27 cellular contexts compared by ENCODE assay signal in the genomic region with DNA sequence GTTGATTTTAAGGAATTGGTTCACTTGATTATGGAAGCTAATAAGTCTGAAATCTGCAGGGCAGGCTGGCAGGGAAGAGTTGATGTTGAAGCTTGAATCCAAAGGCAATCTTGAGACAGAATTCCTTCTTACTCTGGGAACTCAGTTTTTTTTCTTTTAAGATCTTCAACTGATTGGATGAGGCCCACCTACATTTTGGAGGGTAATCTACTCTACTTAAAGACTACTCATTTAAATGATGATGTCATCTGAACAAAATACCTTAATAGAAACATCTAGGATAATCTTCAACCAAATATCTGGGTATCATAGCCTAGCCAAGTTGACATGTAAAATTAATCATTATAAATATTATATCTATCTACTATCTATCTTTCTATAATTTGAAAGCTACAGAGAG.
"Had no signal": no experiment of that assay in that cellular context is flagged by ENCODE, and none has a peak within 500 bp of the region (broad histone marks: within the 10 kb centered on the region; RNA-seq: fewer than 3 reads in every experiment).

No MANE protein-coding gene starts in this region.

- H3K4me3 ChIP-seq: stomach, suprapubic skin, testis, thoracic aorta, thyroid gland, tibial artery, tibial nerve, transverse colon, upper lobe of left lung, upper lobe of right lung, uterus, vagina had no signal

- H3K36me3 ChIP-seq: thoracic aorta, upper lobe of right lung, uterus, vagina had no signal

- H3K9me3 ChIP-seq: testis, thyroid gland, upper lobe of right lung, uterus had no signal

- DNase-seq: stimulated activated CD4-positive, alpha-beta T cell treated with anti-CD3 and anti-CD28 coated beads, Interleukin-2, amount 100 ng/mL, for 48 hours; stimulated activated CD4-positive, alpha-beta T cell treated with anti-CD3 and anti-CD28 coated beads, Interleukin-4, amount 100 ng/mL, for 1 hour; stimulated activated CD4-positive, alpha-beta T cell treated with anti-CD3 and anti-CD28 coated beads, Interleukin-4, amount 100 ng/mL, for 24 hours; stimulated activated CD4-positive, alpha-beta T cell treated with anti-CD3 and anti-CD28 coated beads, Interleukin-4, amount 100 ng/mL, for 4 hours; stimulated activated CD8-positive, alpha-beta memory T cell treated with anti-CD3 and anti-CD28 coated beads, Interleukin-4, amount 100 ng/mL, for 48 hours; stimulated activated naive B cell treated with anti-CD40 and anti-IgM and Interleukin-4, amounts not matched to agents 10 μg/mL and 1 μg/mL and 100 μg/mL, for 72 hours; stimulated activated naive CD4-positive, alpha-beta T cell; stimulated activated naive CD4-positive, alpha-beta T cell treated with Interleukin-2 at 50 U/mL for 16 hours; stimulated activated naive CD8-positive, alpha-beta T cell treated with anti-CD3 and anti-CD28 coated beads, Interleukin-15, amount 100 ng/mL, for 72 hours; stimulated activated naive CD8-positive, alpha-beta T cell treated with anti-CD3 and anti-CD28 coated beads, Interleukin-15, Interleukin-2, amounts not matched to agents 100 U/mL and 50 U/mL, for 24 hours; stomach; substantia nigra; testis; thyroid gland; tibial artery; transverse colon; trophoblast cell; upper lobe of left lung; upper lobe of right lung; uterus had no signal

- H3K27ac ChIP-seq: stomach, suprapubic skin, testis, thoracic aorta, thyroid gland, tibial artery, tibial nerve, transverse colon, upper lobe of left lung, upper lobe of right lung, uterus, vagina had no signal

- H3K4me1 ChIP-seq: stomach, suprapubic skin, testis, transverse colon, upper lobe of left lung, upper lobe of right lung, vagina had no signal

- ATAC-seq: stimulated activated effector memory CD8-positive, alpha-beta T cell treated with anti-CD3 and anti-CD28 coated beads, Interleukin-12 subunit alpha, Interleukin-12 subunit beta, amount 100 ng/mL, for 72 hours; stimulated activated memory B cell treated with anti-CD40 and anti-IgM and Interleukin-4, amounts not matched to agents 10 μg/mL and 1 μg/mL and 100 μg/mL, for 72 hours; stimulated activated naive B cell treated with anti-CD40 and anti-IgM and Interleukin-4, amounts not matched to agents 10 μg/mL and 1 μg/mL and 100 μg/mL, for 72 hours; stimulated activated naive CD8-positive, alpha-beta T cell treated with anti-CD3 and anti-CD28 coated beads, Interleukin-15, amount 100 ng/mL, for 72 hours; stimulated activated naive CD8-positive, alpha-beta T cell treated with anti-CD3 and anti-CD28 coated beads, Interleukin-15, Interleukin-2, amounts not matched to agents 100 U/mL and 50 U/mL, for 24 hours; upper lobe of right lung had no signal

- H3K27me3 ChIP-seq: stomach, suprapubic skin, testis, thyroid gland, tibial artery, tibial nerve, transverse colon, upper lobe of left lung, upper lobe of right lung, uterus, vagina had no signal

- FAIRE-seq: urothelium cell line had no signal
